In genomic region chr1:27405074-27405473, GRCh38 we compare ENCODE assay signal across 10 cellular contexts. TPM values are rescaled to one million over a fixed set of nuclear protein-coding genes. Genes with fewer than 3 reads are reported as not detected.
A peak's percentile ranks its signal among the peaks of the same experiment; 100 is the strongest.
DNase-seq lines count a peak whose midpoint lies in the region; ATAC-seq and TF ChIP-seq lines count a peak whose summit lies in the region.
"Had no signal": no experiment of that assay in that cellular context is flagged by ENCODE, and none has a peak within 500 bp of the region (broad histone marks: within the 10 kb centered on the region; RNA-seq: fewer than 3 reads in every experiment).

No MANE protein-coding gene starts in this region.

- intact Hi-C loops in thyroid gland (cut with DNase I) = no loop called here

- TF ChIP-seq POLR2A in thyroid gland (IDR thresholded peaks at IDR 0.05) = no peak

- H3K9me3 ChIP-seq in RWPE2 (ENCODE audit: severe bottlenecking) (no peaks in the 10 kb centered on the region), thyroid gland (no peaks in the 10 kb centered on the region)

- WGBS in thyroid gland, 2 donors = 62% methylated on average over 3 of the region's 13 CpGs; no CpG with 5 or more reads in 1 of the 2 donors

- TF ChIP-seq CTCF in RWPE2 (IDR thresholded peaks at IDR 0.05; ENCODE audit: poor library complexity, severe bottlenecking) = no peak
- TF ChIP-seq CTCF in thyroid gland (IDR thresholded peaks at IDR 0.05) = no peak

- DNase-seq in RWPE2 (ENCODE audit: low spot score) (no peak), fibroblast of gingiva (ENCODE audit: low read depth) (peak; percentile 86), mucosa of gallbladder (ENCODE audit: low spot score) (peak; percentile 39), thyroid gland (no peak), MV-4-11 (lab: John Stamatoyannopoulos, UW) (no peak), NCI-H2081 (lab: John Stamatoyannopoulos, UW) (no peak), NCI-H187 treated with DMSO at 0.1 percent for 48 hours (lab: John Stamatoyannopoulos, UW) (no peak), NCI-H2171 (lab: John Stamatoyannopoulos, UW) (no peak)
- DNase-seq: activated naive CD4-positive, alpha-beta T cell treated with anti-CD3 and anti-CD28 coated beads, Interleukin-2, amount 50 U/mL, for 16 hours; NCI-H526 had no signal

- ATAC-seq in RWPE2 (ENCODE audit: low read depth) = no peak

- H3K27ac ChIP-seq in RWPE2 (ENCODE audit: poor library complexity, severe bottlenecking) (peak overlapping the region; percentile 6), thyroid gland (peak overlapping the region in 2 of 3 donors; percentile 69 to 79)

- no peak overlapping the region for H3K4me3 ChIP-seq in RWPE2 (ENCODE audit: severe bottlenecking)
- no peak overlapping the region for H3K4me3 ChIP-seq in thyroid gland (replicated peaks in 1 of 3)

- H3K27me3 ChIP-seq in RWPE2 (ENCODE audit: insufficient read depth, poor library complexity, severe bottlenecking) (no peaks in the 10 kb centered on the region), thyroid gland (no peaks in the 10 kb centered on the region)

- no peaks in the 10 kb centered on the region for H3K4me1 ChIP-seq in RWPE2 (ENCODE audit: insufficient read depth, poor library complexity, severe bottlenecking)
- H3K4me1 ChIP-seq in thyroid gland = peaks cover 20 to 49% of the 10 kb centered on the region in 2 donors

- H3K36me3 ChIP-seq in RWPE2 (ENCODE audit: low read depth) = peaks cover 22% of the 10 kb centered on the region
- peaks cover 16 to 33% of the 10 kb centered on the region in 2 donors for H3K36me3 ChIP-seq in thyroid gland

RNA-seq across cellular contexts. Expression of gene GPR3, which starts 12.7 kb away (rescaled TPM):
- total RNA-seq in mucosa of gallbladder = 0.09 TPM
- 1 to 10 TPM in 1 of 4 donors, under 1 TPM in 3; 0.11 to 2.1 (median 0.60) TPM for total RNA-seq in thyroid gland

RNA-seq across cellular contexts. Expression of gene CD164L2, which starts 21.9 kb away (rescaled TPM):
- 5.4 TPM for total RNA-seq in mucosa of gallbladder
- total RNA-seq in thyroid gland = under 1 TPM in 3 of 4 donors, not detected in 1; 0.50 to 0.63 (median 0.54) TPM

RNA-seq across cellular contexts. Expression of gene FCN3, which starts 30.4 kb away (rescaled TPM):
- 3.5 TPM for total RNA-seq in mucosa of gallbladder
- total RNA-seq in thyroid gland = 10 to 100 TPM in 2 of 4 donors, 1 to 10 TPM in 2; 7.4 to 33.4 (median 10.7) TPM

RNA-seq across cellular contexts. Expression of gene MAP3K6, which starts 38.3 kb away (rescaled TPM):
- total RNA-seq in mucosa of gallbladder (50.9 TPM), thyroid gland (10 to 100 TPM; 17.6 to 62.9 (median 32.3) TPM)

Comparison
In these comparisons a context has a peak if more than half of its experiments do, and no peak if none do; other contexts are left out.
1. DNase-seq: peak in fibroblast of gingiva (single experiment) and mucosa of gallbladder (single experiment); none in RWPE2 (single experiment), thyroid gland (0 of 2), MV-4-11 (single experiment), NCI-H2081 (0 of 2), NCI-H187 treated with DMSO at 0.1 percent for 48 hours (single experiment) and NCI-H2171 (single experiment).